Comparison of ENCODE assay signal across 21 cellular contexts in the genomic region with DNA sequence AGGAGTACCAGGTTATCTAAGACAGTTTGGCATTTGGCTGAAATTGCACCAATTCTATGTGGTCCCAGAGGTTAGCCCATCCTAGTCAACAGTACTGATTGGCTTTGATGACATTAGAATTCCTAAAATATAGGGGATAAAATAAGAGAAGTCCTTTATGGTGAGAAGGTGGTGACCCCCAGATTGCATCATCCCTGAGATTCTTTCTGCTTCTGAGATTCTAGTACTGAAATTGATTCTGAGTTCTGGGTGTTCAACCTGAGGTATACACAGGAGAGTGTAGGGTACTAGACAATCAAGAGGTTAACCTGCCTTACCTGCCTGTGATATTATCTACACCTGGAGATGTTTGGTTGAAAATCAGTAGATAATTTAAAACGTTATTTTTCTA.
"Had no signal": no experiment of that assay in that cellular context is flagged by ENCODE, and none has a peak within 500 bp of the region (broad histone marks: within the 10 kb centered on the region; RNA-seq: fewer than 3 reads in every experiment).

No MANE protein-coding gene starts in this region.

- DNase-seq: kidney; left lung; lower lobe of right lung; mesenchymal stem cell; naive thymus-derived CD8-positive, alpha-beta T cell; psoas muscle; sigmoid colon; spleen; stimulated activated CD4-positive, alpha-beta T cell treated with anti-CD3 and anti-CD28 coated beads, Interleukin-4, amount 100 ng/mL, for 24 hours; stimulated activated naive CD4-positive, alpha-beta T cell; tibial artery; upper lobe of right lung had no signal

- H3K4me2 ChIP-seq: neural progenitor cell had no signal

- H3K9me3 ChIP-seq: left lung, lower lobe of right lung, neutrophil, psoas muscle, sigmoid colon, spleen, suprapubic skin, thoracic aorta, tibial artery, upper lobe of right lung had no signal

- H3K9ac ChIP-seq: neural progenitor cell, parathyroid adenoma had no signal

- H3K36me3 ChIP-seq: left lung, lower lobe of right lung, neural progenitor cell, neutrophil, sigmoid colon, spleen, suprapubic skin, thoracic aorta, tibial artery, upper lobe of right lung had no signal

- FAIRE-seq: islet of Langerhans, kidney, small intestine, urothelium cell line had no signal

- H3K27me3 ChIP-seq: left lung, sigmoid colon, spleen, suprapubic skin, tibial artery, upper lobe of right lung had no signal

- H3K27ac ChIP-seq: left lung, lower lobe of right lung, neural progenitor cell, neutrophil, parathyroid adenoma, psoas muscle, sigmoid colon, spleen, suprapubic skin, thoracic aorta, tibial artery, upper lobe of right lung had no signal

- ATAC-seq: left lung; lower lobe of right lung; naive thymus-derived CD8-positive, alpha-beta T cell; stimulated activated effector memory CD8-positive, alpha-beta T cell treated with anti-CD3 and anti-CD28 coated beads, Interleukin-12 subunit alpha, Interleukin-12 subunit beta, amount 100 ng/mL, for 72 hours had no signal

- H3K4me1 ChIP-seq: left lung, lower lobe of right lung, neural progenitor cell, parathyroid adenoma, psoas muscle, sigmoid colon, spleen, suprapubic skin, upper lobe of right lung had no signal

- H3K79me2 ChIP-seq: parathyroid adenoma had no signal

- H2AFZ ChIP-seq: neural progenitor cell had no signal

- H3K4me3 ChIP-seq: left lung, lower lobe of right lung, neural progenitor cell, psoas muscle, sigmoid colon, spleen, suprapubic skin, thoracic aorta, tibial artery, upper lobe of right lung had no signal
